ENCODE assay signal across 1 cellular context in the genomic region with DNA sequence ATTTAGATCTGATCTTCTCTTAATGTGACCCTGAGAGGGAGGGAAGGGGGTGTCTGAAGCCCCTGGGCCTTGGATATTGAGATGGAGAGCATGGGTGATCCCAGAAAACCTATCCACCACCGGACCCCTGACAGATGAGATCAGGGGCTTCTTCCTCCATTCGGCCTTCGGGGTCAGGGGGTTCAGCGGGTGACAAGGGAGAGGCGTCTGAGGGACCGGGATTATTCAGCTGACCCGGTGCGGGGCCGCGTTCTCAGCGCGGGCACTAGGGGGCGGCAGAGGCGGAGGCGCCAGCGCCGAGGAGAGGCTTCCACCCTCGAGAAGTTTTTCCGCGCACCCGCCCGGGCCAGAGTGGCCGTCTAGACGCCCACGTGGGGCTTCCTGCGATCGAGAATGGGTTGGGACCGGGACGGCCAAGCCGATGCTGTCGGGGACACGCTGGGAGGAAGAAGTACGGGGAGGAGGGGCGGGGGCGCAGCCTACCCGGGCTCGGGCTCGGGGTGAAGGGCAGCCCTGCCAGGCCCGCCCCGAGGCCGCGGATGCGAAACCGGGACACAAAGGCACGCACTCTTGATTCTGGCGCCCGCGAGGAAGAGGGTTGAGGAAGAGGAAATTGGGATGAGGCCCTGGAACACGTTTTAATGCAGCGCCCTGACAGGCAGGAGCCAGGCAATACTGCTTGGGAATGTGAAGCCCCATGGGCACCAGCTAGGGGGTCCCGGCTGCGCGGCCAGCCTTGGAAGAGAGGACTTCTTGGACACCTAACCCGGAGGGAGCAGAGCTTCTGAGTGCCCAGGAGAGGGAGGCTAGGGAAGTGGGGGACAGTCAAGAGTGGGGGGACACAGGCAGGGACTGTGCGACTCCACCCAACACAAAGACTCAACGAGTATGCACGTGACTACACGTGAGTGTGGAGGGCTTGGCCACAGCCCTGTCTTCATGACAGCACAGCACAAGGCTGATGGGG.
TF ChIP-seq lines count a peak whose summit lies in the region.

No MANE protein-coding gene starts in this region.

TF ChIP-seq in Ishikawa, 13 proteins besides CTCF, POLR2A, EP300 and RAD21 (continued from another document):
- TF ChIP-seq, protein P1, sequence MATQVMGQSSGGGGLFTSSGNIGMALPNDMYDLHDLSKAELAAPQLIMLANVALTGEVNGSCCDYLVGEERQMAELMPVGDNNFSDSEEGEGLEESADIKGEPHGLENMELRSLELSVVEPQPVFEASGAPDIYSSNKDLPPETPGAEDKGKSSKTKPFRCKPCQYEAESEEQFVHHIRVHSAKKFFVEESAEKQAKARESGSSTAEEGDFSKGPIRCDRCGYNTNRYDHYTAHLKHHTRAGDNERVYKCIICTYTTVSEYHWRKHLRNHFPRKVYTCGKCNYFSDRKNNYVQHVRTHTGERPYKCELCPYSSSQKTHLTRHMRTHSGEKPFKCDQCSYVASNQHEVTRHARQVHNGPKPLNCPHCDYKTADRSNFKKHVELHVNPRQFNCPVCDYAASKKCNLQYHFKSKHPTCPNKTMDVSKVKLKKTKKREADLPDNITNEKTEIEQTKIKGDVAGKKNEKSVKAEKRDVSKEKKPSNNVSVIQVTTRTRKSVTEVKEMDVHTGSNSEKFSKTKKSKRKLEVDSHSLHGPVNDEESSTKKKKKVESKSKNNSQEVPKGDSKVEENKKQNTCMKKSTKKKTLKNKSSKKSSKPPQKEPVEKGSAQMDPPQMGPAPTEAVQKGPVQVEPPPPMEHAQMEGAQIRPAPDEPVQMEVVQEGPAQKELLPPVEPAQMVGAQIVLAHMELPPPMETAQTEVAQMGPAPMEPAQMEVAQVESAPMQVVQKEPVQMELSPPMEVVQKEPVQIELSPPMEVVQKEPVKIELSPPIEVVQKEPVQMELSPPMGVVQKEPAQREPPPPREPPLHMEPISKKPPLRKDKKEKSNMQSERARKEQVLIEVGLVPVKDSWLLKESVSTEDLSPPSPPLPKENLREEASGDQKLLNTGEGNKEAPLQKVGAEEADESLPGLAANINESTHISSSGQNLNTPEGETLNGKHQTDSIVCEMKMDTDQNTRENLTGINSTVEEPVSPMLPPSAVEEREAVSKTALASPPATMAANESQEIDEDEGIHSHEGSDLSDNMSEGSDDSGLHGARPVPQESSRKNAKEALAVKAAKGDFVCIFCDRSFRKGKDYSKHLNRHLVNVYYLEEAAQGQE (IDR thresholded peaks at IDR 0.05; ENCODE audit: low read depth), result no peak
TF ChIP-seq in Ishikawa: peak in this region for 2.
